Comparison of ENCODE assay signal across 28 cellular contexts in the genomic region with DNA sequence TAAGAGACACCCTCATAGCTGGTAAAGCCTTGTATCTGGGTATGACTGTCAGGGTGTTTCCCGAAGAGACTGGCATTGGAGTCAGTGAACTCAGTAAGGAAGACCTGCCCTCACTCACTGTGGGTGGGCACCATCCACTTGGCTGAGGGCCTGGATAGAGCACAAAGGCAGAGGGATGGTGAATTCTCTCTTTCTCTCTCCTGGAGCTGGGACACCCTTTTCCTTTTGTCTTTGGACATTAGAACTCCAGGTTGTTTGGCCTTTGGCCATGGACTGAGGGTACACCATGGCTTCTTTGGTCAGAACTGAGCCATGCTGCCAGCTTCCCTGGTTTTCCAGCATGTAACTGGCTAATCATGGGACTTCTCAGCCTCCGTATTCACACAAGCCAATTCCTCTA. TPM values are rescaled to one million over a fixed set of nuclear protein-coding genes. Genes with fewer than 3 reads are reported as not detected.
"Had no signal": no experiment of that assay in that cellular context is flagged by ENCODE, and none has a peak within 500 bp of the region (broad histone marks: within the 10 kb centered on the region; RNA-seq: fewer than 3 reads in every experiment).

No MANE protein-coding gene starts in this region.

- H3K27ac ChIP-seq: esophagus squamous epithelium, lower lobe of right lung, neural progenitor cell, psoas muscle, sigmoid colon, thoracic aorta, tibial nerve, vagina had no signal

- H3K4me3 Mint-ChIP-seq: effector memory CD8-positive, alpha-beta T cell; immature natural killer cell; memory B cell; mesothelial cell of epicardium; naive thymus-derived CD4-positive, alpha-beta T cell; nephron; neural progenitor cell; stimulated activated memory B cell treated with anti-CD40 and anti-IgM and Interleukin-4, amounts not matched to agents 10 μg/mL and 1 μg/mL and 100 μg/mL, for 72 hours had no signal

- H3K36me3 Mint-ChIP-seq: immature natural killer cell; memory B cell; mesothelial cell of epicardium; naive thymus-derived CD4-positive, alpha-beta T cell; neural progenitor cell; stimulated activated memory B cell treated with anti-CD40 and anti-IgM and Interleukin-4, amounts not matched to agents 10 μg/mL and 1 μg/mL and 100 μg/mL, for 72 hours had no signal

- H3K27me3 ChIP-seq: esophagus squamous epithelium, neural progenitor cell, sigmoid colon, tibial nerve, vagina had no signal

- H3K4me1 ChIP-seq: psoas muscle had no signal

- H3K4me1 Mint-ChIP-seq: nephron, neural progenitor cell had no signal

- DNase-seq: cortex of kidney; effector memory CD8-positive, alpha-beta T cell; erythroblast; esophagus squamous epithelium; foreskin melanocyte; immature natural killer cell; islet precursor cell; kidney glomerular epithelial cell; left colon; left ventricle myocardium superior; lower lobe of right lung; naive thymus-derived CD4-positive, alpha-beta T cell; posterior cingulate gyrus; psoas muscle; right cardiac atrium; sigmoid colon; stimulated activated CD4-positive, alpha-beta T cell treated with anti-CD3 and anti-CD28 coated beads, Interleukin-2, amount 100 ng/mL, for 24 hours; stimulated activated CD4-positive, alpha-beta T cell treated with anti-CD3 and anti-CD28 coated beads, Interleukin-4, amount 100 ng/mL, for 24 hours; stimulated activated naive CD8-positive, alpha-beta T cell treated with anti-CD3 and anti-CD28 coated beads, Interleukin-15, Interleukin-2, amounts not matched to agents 100 U/mL and 50 U/mL, for 24 hours had no signal

- H3K9ac ChIP-seq: neural progenitor cell had no signal

- H2AFZ ChIP-seq: neural progenitor cell had no signal

- H3K4me3 ChIP-seq: esophagus squamous epithelium, lower lobe of right lung, neural progenitor cell, psoas muscle, sigmoid colon, thoracic aorta, tibial nerve, vagina had no signal

- H3K36me3 ChIP-seq: esophagus squamous epithelium, lower lobe of right lung, neural progenitor cell, sigmoid colon, thoracic aorta, tibial nerve, vagina had no signal

- ATAC-seq: effector memory CD8-positive, alpha-beta T cell; left colon; left ventricle myocardium superior; lower lobe of right lung; naive thymus-derived CD4-positive, alpha-beta T cell; psoas muscle; right cardiac atrium; stimulated activated memory B cell treated with anti-CD40 and anti-IgM and Interleukin-4, amounts not matched to agents 10 μg/mL and 1 μg/mL and 100 μg/mL, for 72 hours; stimulated activated naive CD8-positive, alpha-beta T cell treated with anti-CD3 and anti-CD28 coated beads, Interleukin-15, Interleukin-2, amounts not matched to agents 100 U/mL and 50 U/mL, for 24 hours had no signal

- H3K9me3 Mint-ChIP-seq: effector memory CD8-positive, alpha-beta T cell; immature natural killer cell; memory B cell; mesothelial cell of epicardium; naive thymus-derived CD4-positive, alpha-beta T cell; nephron; neural progenitor cell; stimulated activated memory B cell treated with anti-CD40 and anti-IgM and Interleukin-4, amounts not matched to agents 10 μg/mL and 1 μg/mL and 100 μg/mL, for 72 hours had no signal

- H3K27ac Mint-ChIP-seq: immature natural killer cell; memory B cell; mesothelial cell of epicardium; naive thymus-derived CD4-positive, alpha-beta T cell; nephron; neural progenitor cell; stimulated activated memory B cell treated with anti-CD40 and anti-IgM and Interleukin-4, amounts not matched to agents 10 μg/mL and 1 μg/mL and 100 μg/mL, for 72 hours had no signal

- H3K9me3 ChIP-seq: esophagus squamous epithelium, lower lobe of right lung, psoas muscle, sigmoid colon, thoracic aorta, tibial nerve, vagina had no signal

- H3K27me3 Mint-ChIP-seq: effector memory CD8-positive, alpha-beta T cell; memory B cell; stimulated activated memory B cell treated with anti-CD40 and anti-IgM and Interleukin-4, amounts not matched to agents 10 μg/mL and 1 μg/mL and 100 μg/mL, for 72 hours had no signal

- H3K4me2 ChIP-seq: neural progenitor cell had no signal

RNA-seq across cellular contexts. Expression of gene CEACAM1, which starts 4.6 kb away (rescaled TPM):
- total RNA-seq: osteoblast had no signal
- polyA plus RNA-seq: immature natural killer cell had no signal
